Comparison of ENCODE assay signal across 8 cellular contexts in the genomic region with DNA sequence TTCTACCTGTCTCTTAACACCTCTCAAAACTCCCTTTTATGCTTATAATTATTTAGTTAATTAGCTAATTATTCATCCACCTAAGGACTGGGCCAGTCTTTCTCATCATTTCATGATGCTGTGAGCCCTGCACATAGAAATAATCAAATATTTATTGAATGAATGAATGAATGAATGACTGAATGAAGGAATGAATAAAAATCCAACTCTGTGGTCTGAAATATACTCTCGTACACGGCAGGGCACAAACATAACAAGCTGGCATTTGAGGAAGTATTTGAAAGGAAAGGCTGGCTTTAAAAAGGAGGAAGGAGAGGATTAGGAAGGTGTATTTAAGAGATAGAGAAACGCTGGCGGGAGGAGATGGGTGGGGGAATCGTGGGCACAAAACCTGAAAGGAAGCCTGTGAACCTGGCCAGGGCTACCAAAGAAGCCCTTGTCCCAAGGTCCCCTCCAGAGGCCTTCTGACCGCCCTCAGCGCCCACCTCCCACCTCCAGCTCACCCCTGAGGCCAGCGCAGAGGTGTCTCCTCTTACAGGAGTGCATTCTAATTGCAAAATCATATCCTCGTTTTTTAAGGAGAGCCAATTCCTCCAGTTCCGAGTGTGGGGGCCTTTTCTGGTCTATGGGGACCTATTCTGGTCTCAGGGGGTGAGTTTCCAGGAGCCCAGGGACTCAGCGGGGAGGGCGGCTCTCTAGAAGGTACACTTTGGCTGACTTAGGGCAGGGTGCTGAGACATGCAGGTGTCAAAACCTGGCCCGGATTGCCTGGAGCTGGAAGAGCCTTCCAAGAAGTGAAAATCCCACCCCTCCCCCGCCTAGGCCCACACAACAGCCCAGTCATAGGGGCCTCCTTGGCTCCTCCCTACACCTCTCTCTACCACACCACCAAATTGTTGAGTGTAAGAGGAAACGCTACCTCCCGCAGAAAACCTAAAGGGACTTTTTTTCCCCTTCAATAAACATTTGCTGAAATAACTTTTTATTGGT. TPM values are rescaled to one million over a fixed set of nuclear protein-coding genes. Genes with fewer than 3 reads are reported as not detected.
A peak's percentile ranks its signal among the peaks of the same experiment; 100 is the strongest.
DNase-seq lines count a peak whose midpoint lies in the region; ATAC-seq, FAIRE-seq and TF ChIP-seq lines count a peak whose summit lies in the region.

No MANE protein-coding gene starts in this region.

- no peaks in the 10 kb centered on the region for H3K79me1 ChIP-seq in H9 (ENCODE audit: insufficient read depth, low read depth, low read length, poor library complexity, severe bottlenecking)

- H3K27ac ChIP-seq in H9 (ENCODE audit: insufficient read length, low read depth, low read length) (no peak overlapping the region), OCI-LY7 (ENCODE audit: low read depth, low read length, poor library complexity, severe bottlenecking) (no peak overlapping the region), endodermal cell (ENCODE audit: low read depth, low read length) (no peak overlapping the region), rectal smooth muscle tissue (ENCODE audit: low read depth, low read length) (no peak overlapping the region)

- DNase-seq in H9, result peak; percentile 92
- DNase-seq in OCI-LY7 (ENCODE audit: low spot score), result peak; percentile 74
- DNase-seq in endodermal cell, result peak; percentile 95
- no peak for DNase-seq in H54 (ENCODE audit: insufficient read length, low spot score)
- DNase-seq in T1000 (lab: John Stamatoyannopoulos, UW), result no peak

- no peak overlapping the region for H4K5ac ChIP-seq in H9 (ENCODE audit: insufficient read length, low read depth, low read length)

- H2AK5ac ChIP-seq in H9 (ENCODE audit: insufficient read length, low read length), result no peak overlapping the region

- H3K4me1 Mint-ChIP-seq in H9 (peaks cover 25 to 29% of the 10 kb centered on the region in 2 experiments), endodermal cell (peaks cover 18% of the 10 kb centered on the region)

- H3T11ph ChIP-seq in H9 (ENCODE audit: low read length), result no peak overlapping the region

- H4K91ac ChIP-seq in H9 (ENCODE audit: insufficient read length, low read depth, low read length), result no peak overlapping the region

- H3K4me2 ChIP-seq in H9 (ENCODE audit: insufficient read depth, insufficient read length, low read length), result peak overlapping the region; percentile 35
- H3K4me2 ChIP-seq in OCI-LY7 (ENCODE audit: low read length), result peak overlapping the region; percentile 67

- H2BK12ac ChIP-seq in H9 (ENCODE audit: insufficient read length, low read depth, low read length), result no peak overlapping the region

- no peak overlapping the region for H3K14ac ChIP-seq in H9 (ENCODE audit: insufficient read depth, low read length)

- H2BK5ac ChIP-seq in H9 (ENCODE audit: insufficient read length, low read length), result no peak overlapping the region

- intact Hi-C loops in OCI-LY7 (cut with micrococcal nuclease; ENCODE audit: unreplicated experiment), result no loop called here

- POLR2A ChIA-PET in OCI-LY7 (lab: Charles Lee), result interaction anchor here (0.6 to 1.4 kb wide), 2 partner anchors 11 to 652 kb away, joined by 3 to 5 read pairs; no protein-coding TSS in a partner anchor

- H2BK15ac ChIP-seq in H9 (ENCODE audit: low read depth, low read length), result no peak overlapping the region

- H3K9me2 ChIP-seq in OCI-LY7 (ENCODE audit: insufficient read depth, low read length), result no peaks in the 10 kb centered on the region

- peaks cover 16% of the 10 kb centered on the region for H3K4me1 ChIP-seq in ES-I3 (ENCODE audit: insufficient read depth, low read length)
- H3K4me1 ChIP-seq in H9 (ENCODE audit: insufficient read depth, low read length), result 0 out of 2 replicates have a peak, but pooled peaks cover 3% of the 10 kb centered on the region
- H3K4me1 ChIP-seq in OCI-LY7 (ENCODE audit: insufficient read depth, low read length, poor library complexity, severe bottlenecking), result peaks cover 15% of the 10 kb centered on the region
- H3K4me1 ChIP-seq in endodermal cell (ENCODE audit: control insufficient read depth, insufficient read depth, low read length), result peaks cover 3% of the 10 kb centered on the region
- H3K4me1 ChIP-seq in rectal smooth muscle tissue (ENCODE audit: control insufficient read depth, insufficient read depth, low read length), result no peaks in the 10 kb centered on the region

- H3K36me3 ChIP-seq in ES-I3 (ENCODE audit: insufficient read depth, low read length), result no peaks in the 10 kb centered on the region
- H3K36me3 ChIP-seq in OCI-LY7 (ENCODE audit: insufficient read depth, low read length), result peaks cover 2% of the 10 kb centered on the region; the same call in 1 of the 2 replicates
- H3K36me3 ChIP-seq in endodermal cell (ENCODE audit: control insufficient read depth, insufficient read depth, low read length), result no peaks in the 10 kb centered on the region
- no peaks in the 10 kb centered on the region for H3K36me3 ChIP-seq in rectal smooth muscle tissue (ENCODE audit: control insufficient read depth, insufficient read depth, low read length)

- H3K27ac Mint-ChIP-seq in H9 (peak overlapping the region in 1 of 3 experiments; percentile 71; a peak in 2 of 7 replicates), endodermal cell (peak overlapping the region; percentile 84)

- H3K27me3 Mint-ChIP-seq in H9 (ENCODE audit: low read depth) (peaks cover 5% of the 10 kb centered on the region), endodermal cell (ENCODE audit: insufficient read depth) (peaks cover 4% of the 10 kb centered on the region)

- H3K23me2 ChIP-seq in H9 (ENCODE audit: insufficient read length, low read depth, low read length, poor library complexity, severe bottlenecking), result peaks cover 4% of the 10 kb centered on the region

- no peak for TF ChIP-seq CTCF in H9 (conservative IDR thresholded peaks at IDR 0.05)
- no peak for TF ChIP-seq CTCF in OCI-LY7 (conservative IDR thresholded peaks at IDR 0.05; ENCODE audit: low read length)
- TF ChIP-seq CTCF in endodermal cell (conservative IDR thresholded peaks at IDR 0.05), result no peak

- CTCF ChIA-PET in OCI-LY7 (lab: Charles Lee; ENCODE audit: unreplicated experiment), result no interaction called here

- H3K4ac ChIP-seq in H9 (ENCODE audit: low read depth, low read length), result no peak overlapping the region

- H3K36me3 Mint-ChIP-seq in H9 (ENCODE audit: insufficient read depth in 1 of 3, low read depth in 3 of 3), result peaks cover 0 to under 1% (median 0%) of the 10 kb centered on the region in 3 experiments; a peak in 2 of 7 replicates
- no peaks in the 10 kb centered on the region for H3K36me3 Mint-ChIP-seq in endodermal cell (ENCODE audit: low read depth)

- BruUV-seq in OCI-LY7 (replicated peaks; lab: Mats Ljungman, UMichigan), result no TSS peak

- H3K27me3 ChIP-seq in H9 (ENCODE audit: insufficient read depth, low read length) (no peaks in the 10 kb centered on the region), endodermal cell (ENCODE audit: control insufficient read depth, insufficient read depth, low read length, poor library complexity, severe bottlenecking) (peaks cover 6% of the 10 kb centered on the region), rectal smooth muscle tissue (ENCODE audit: control insufficient read depth, insufficient read depth, low read length) (no peaks in the 10 kb centered on the region)

- no peak overlapping the region for H2BK20ac ChIP-seq in H9 (ENCODE audit: low read depth, low read length, poor library complexity, severe bottlenecking)

- H3K9me3 Mint-ChIP-seq in H9 (peaks cover 3% of the 10 kb centered on the region in 2 experiments; a peak in 4 of 5 replicates), endodermal cell (peaks cover 1% of the 10 kb centered on the region)

- no peak overlapping the region for H3K56ac ChIP-seq in H9 (ENCODE audit: insufficient read length, low read depth, low read length)

- H3K18ac ChIP-seq in H9 (ENCODE audit: insufficient read length, low read depth, low read length), result no peak overlapping the region

- H4K20me1 ChIP-seq in H9 (ENCODE audit: control insufficient read depth, insufficient read depth, insufficient read length) (no peaks in the 10 kb centered on the region), OCI-LY7 (ENCODE audit: insufficient read depth, low read length) (no peaks in the 10 kb centered on the region)

- H3K4me3 Mint-ChIP-seq in H9 (peak overlapping the region; percentile 58 to 74), endodermal cell (peak overlapping the region; percentile 59)

- no peak overlapping the region for H2BK120ac ChIP-seq in H9 (ENCODE audit: low read depth, low read length, poor library complexity, severe bottlenecking)

- H3K79me2 ChIP-seq in H9 (ENCODE audit: insufficient read depth, low read length) (no peaks in the 10 kb centered on the region), OCI-LY7 (ENCODE audit: insufficient read depth, low read depth, low read length) (no peaks in the 10 kb centered on the region)

- H3K4me3 ChIP-seq in OCI-LY7 (ENCODE audit: low read depth, low read length, poor library complexity, severe bottlenecking) (peak overlapping the region; percentile 12), endodermal cell (ENCODE audit: low read length) (peak overlapping the region; percentile 75), rectal smooth muscle tissue (ENCODE audit: low read length) (peak overlapping the region; percentile 28)

- no peak for FAIRE-seq in H54 (lab: Jason Lieb, UNC)

- no peak overlapping the region for H4K8ac ChIP-seq in H9 (replicated peaks; ENCODE audit: insufficient read length, low read depth, low read length)

- H3K9me3 ChIP-seq in ES-I3 (ENCODE audit: control insufficient read depth, insufficient read depth, low read length), result no peaks in the 10 kb centered on the region; the same call in 1 of the 2 replicates
- no peaks in the 10 kb centered on the region for H3K9me3 ChIP-seq in H9 (ENCODE audit: control insufficient read depth, low read depth, low read length)
- H3K9me3 ChIP-seq in OCI-LY7 (ENCODE audit: low read length), result peaks cover 2% of the 10 kb centered on the region; the same call in 1 of the 2 replicates
- H3K9me3 ChIP-seq in endodermal cell (ENCODE audit: control insufficient read depth, low read length), result no peaks in the 10 kb centered on the region

- ATAC-seq in HG02970 (IDR thresholded peaks at IDR 0.05; ENCODE audit: low FRiP score, unreplicated experiment), result no peak

- H2AFZ ChIP-seq in H9 (ENCODE audit: low read length) (no peak overlapping the region), OCI-LY7 (ENCODE audit: low read length) (peak overlapping the region; percentile 66; the same call in 1 of the 2 replicates)

- WGBS in H9 (ENCODE audit: extremely low coverage, insufficient read length, low lambda C conversion rate), result no CpG with 5 or more reads among the region's 16 CpGs
- 11 to 26% methylated on average over 8 to 14 of the region's 16 CpGs for WGBS in endodermal cell (ENCODE audit: insufficient coverage in 1 of 2, insufficient read length in 1 of 2), 2 experiments

- peak overlapping the region; percentile 55 for H3K9ac ChIP-seq in ES-I3 (ENCODE audit: low read depth, low read length)
- no peak overlapping the region for H3K9ac ChIP-seq in H9 (ENCODE audit: extremely low read depth, insufficient read length, low read length)
- H3K9ac ChIP-seq in endodermal cell (ENCODE audit: extremely low read depth, low read length, poor library complexity, severe bottlenecking), result no peak overlapping the region
- no peak overlapping the region for H3K9ac ChIP-seq in rectal smooth muscle tissue (ENCODE audit: low read length)

- no peak for TF ChIP-seq POLR2A in H54 (IDR thresholded peaks at IDR 0.05; ENCODE audit: low read depth, low read length)

- H3K23ac ChIP-seq in H9 (ENCODE audit: insufficient read length, low read depth, low read length), result no peak overlapping the region

RNA-seq across cellular contexts. Expression of gene JDP2, which starts 8.7 kb away (rescaled TPM):
- total RNA-seq in H9 (2021) (22.8 and 24.7 TPM in 2 replicates), OCI-LY7 (2022) (44.5 and 45.7 TPM in 2 replicates), endodermal cell (10 to 100 TPM; 15.7 to 23.1 TPM)
- total RNA-seq in OCI-LY7 (2014; rRNA removed; shearing (Covaris generic)), result 53.7 and 62.7 TPM in 2 replicates
- 17.2 TPM for polyA plus RNA-seq in endodermal cell (2013, experiment 1 of 2)
- 16.2 TPM for polyA plus RNA-seq in endodermal cell (2013, experiment 2 of 2)

Comparison
In these comparisons a context has a peak if more than half of its experiments do, and no peak if none do; other contexts are left out.
1. DNase-seq: peak in H9 (single experiment), OCI-LY7 (single experiment) and endodermal cell (single experiment); none in H54 (single experiment) and T1000 (single experiment).
2. H3K4me3 ChIP-seq: peak in every context shown above with its lines; median percentile 75 in endodermal cell; 28 in rectal smooth muscle tissue; 12 in OCI-LY7.